ENCODE assay signal across 9 cellular contexts in genomic region chr14:91245029-91245428, GRCh38. TPM values are rescaled to one million over a fixed set of nuclear protein-coding genes. Genes with fewer than 3 reads are reported as not detected.
DNase-seq lines count a peak whose midpoint lies in the region; ATAC-seq and TF ChIP-seq lines count a peak whose summit lies in the region.
"Had no signal": no experiment of that assay in that cellular context is flagged by ENCODE, and none has a peak within 500 bp of the region (broad histone marks: within the 10 kb centered on the region; RNA-seq: fewer than 3 reads in every experiment).

No MANE protein-coding gene starts in this region.

- peak overlapping the region; percentile 50 for H3K27ac ChIP-seq in foreskin keratinocyte

- ATAC-seq in foreskin keratinocyte, result no peak
- no peak for ATAC-seq in omental fat pad (ENCODE audit: low FRiP score)

- H3K27me3 ChIP-seq in foreskin keratinocyte, result no peaks in the 10 kb centered on the region

- TF ChIP-seq CTCF in foreskin keratinocyte (conservative IDR thresholded peaks at IDR 0.05) (no peak), GM10266 (IDR thresholded peaks at IDR 0.05; ENCODE audit: control insufficient read depth, insufficient read depth, low read depth, missing control alignments) (no peak), omental fat pad (IDR thresholded peaks at IDR 0.05) (no peak)

- peak; percentile 65 for DNase-seq in T follicular helper cell (ENCODE audit: low read depth)
- DNase-seq in activated T-cell treated with anti-CD3 and anti-CD28 coated beads, Interleukin-2, amount 50 U/mL, for 48 hours, result peak; percentile 74 to 80
- no peak for DNase-seq in foreskin keratinocyte
- DNase-seq in stimulated activated naive CD4-positive, alpha-beta T cell treated with Interleukin-2 at 50 U/mL for 16 hours (lab: John Stamatoyannopoulos, UW), result peak; percentile 67
- no peak for DNase-seq in GM10266 (ENCODE audit: extremely low spot score)
- DNase-seq in iPS-NIHi11 (ENCODE audit: low spot score), result no peak
- DNase-seq in omental fat pad (ENCODE audit: low spot score), result no peak
- no peak for DNase-seq in SW480 (ENCODE audit: low spot score)
- DNase-seq: GDM1 had no signal

- H3K4me1 ChIP-seq in foreskin keratinocyte, result peaks cover 23% of the 10 kb centered on the region

RNA-seq across cellular contexts. Expression of gene GPR68, which starts 0.5 kb away (rescaled TPM):
- total RNA-seq in foreskin keratinocyte (0.95 and 2.5 TPM in 2 replicates), omental fat pad (under 1 TPM in 3 of 4 donors, not detected in 1; 0.19 to 0.36 (median 0.19) TPM)
- 0.70 and 2.0 TPM in 2 replicates for polyA plus RNA-seq in foreskin keratinocyte

Comparison
In these comparisons a context has a peak if more than half of its experiments do, and no peak if none do; other contexts are left out.
1. DNase-seq: peak in T follicular helper cell (single experiment), activated T-cell treated with anti-CD3 and anti-CD28 coated beads, Interleukin-2, amount 50 U/mL, for 48 hours (2 of 2) and stimulated activated naive CD4-positive, alpha-beta T cell treated with Interleukin-2 at 50 U/mL for 16 hours (single experiment); none in foreskin keratinocyte (0 of 2), GM10266 (single experiment), iPS-NIHi11 (single experiment), omental fat pad (single experiment) and SW480 (single experiment).